Comparison of ENCODE assay signal across 1 cellular context in the genomic region with DNA sequence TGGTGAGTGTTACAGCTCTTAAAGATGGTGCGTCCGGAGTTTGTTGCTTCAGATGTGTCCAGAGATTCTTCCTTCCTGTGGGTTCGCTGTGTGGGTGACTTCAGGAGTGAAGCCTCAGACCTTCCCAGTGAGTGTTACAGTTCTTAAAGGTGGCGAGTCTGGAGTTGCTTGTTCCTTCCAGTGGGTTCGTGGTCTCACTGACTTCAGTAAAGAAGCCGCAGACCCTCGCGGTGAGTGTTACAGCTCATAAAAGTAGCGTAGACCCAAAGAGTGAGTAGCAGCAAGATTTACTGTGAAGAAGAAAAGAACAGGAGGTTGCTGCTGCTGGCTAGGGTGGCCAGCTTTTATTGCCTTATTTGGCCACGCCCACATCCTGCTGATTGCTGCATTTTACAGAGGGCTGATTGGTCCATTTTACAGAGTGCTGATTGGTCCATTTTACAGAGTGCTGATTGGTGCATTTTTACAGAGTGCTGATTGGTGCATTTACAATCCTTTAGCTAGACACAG.
TF ChIP-seq lines count a peak whose summit lies in the region.

No MANE protein-coding gene starts in this region.

TF ChIP-seq in SK-N-SH, 30 proteins besides CTCF, POLR2A, EP300 and RAD21 (continued from another document):
- TF ChIP-seq REST (IDR thresholded peaks at IDR 0.05; ENCODE audit: low read depth, low read length) (no peak), NFIC (IDR thresholded peaks at IDR 0.05; ENCODE audit: borderline replicate concordance) (no peak), TAF1 (IDR thresholded peaks at IDR 0.05; ENCODE audit: borderline replicate concordance, low read depth, low read length) (no peak), YY1 (IDR thresholded peaks at IDR 0.05; ENCODE audit: low read depth) (no peak), FOXJ3 (CRISPR knock-in tag; IDR thresholded peaks at IDR 0.05) (no peak), RCOR1 (IDR thresholded peaks at IDR 0.05; ENCODE audit: low read length) (no peak), CHD2 (IDR thresholded peaks at IDR 0.05; ENCODE audit: low read length, partially characterized antibody) (no peak), JUND (IDR thresholded peaks at IDR 0.05) (no peak), ELF1 (IDR thresholded peaks at IDR 0.05) (no peak), GATA2 (CRISPR knock-in tag; IDR thresholded peaks at IDR 0.05) (no peak), MAX (IDR thresholded peaks at IDR 0.05; ENCODE audit: low read depth) (no peak)
- TF ChIP-seq, protein P1, sequence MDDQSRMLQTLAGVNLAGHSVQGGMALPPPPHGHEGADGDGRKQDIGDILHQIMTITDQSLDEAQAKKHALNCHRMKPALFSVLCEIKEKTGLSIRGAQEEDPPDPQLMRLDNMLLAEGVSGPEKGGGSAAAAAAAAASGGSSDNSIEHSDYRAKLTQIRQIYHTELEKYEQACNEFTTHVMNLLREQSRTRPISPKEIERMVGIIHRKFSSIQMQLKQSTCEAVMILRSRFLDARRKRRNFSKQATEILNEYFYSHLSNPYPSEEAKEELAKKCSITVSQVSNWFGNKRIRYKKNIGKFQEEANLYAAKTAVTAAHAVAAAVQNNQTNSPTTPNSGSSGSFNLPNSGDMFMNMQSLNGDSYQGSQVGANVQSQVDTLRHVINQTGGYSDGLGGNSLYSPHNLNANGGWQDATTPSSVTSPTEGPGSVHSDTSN (IDR thresholded peaks at IDR 0.05): no peak
